1 cellular context compared by ENCODE assay signal in genomic region chr11:130070109-130070828, GRCh38.
TF ChIP-seq lines count a peak whose summit lies in the region.

No MANE protein-coding gene starts in this region.

TF ChIP-seq in endothelial cell of umbilical vein, 7 proteins besides CTCF, POLR2A, EP300 and RAD21:
- TF ChIP-seq GATA2 (IDR thresholded peaks at IDR 0.05; ENCODE audit: insufficient read depth, insufficient read length, low read depth, low read length): no peak
- TF ChIP-seq, protein P1, sequence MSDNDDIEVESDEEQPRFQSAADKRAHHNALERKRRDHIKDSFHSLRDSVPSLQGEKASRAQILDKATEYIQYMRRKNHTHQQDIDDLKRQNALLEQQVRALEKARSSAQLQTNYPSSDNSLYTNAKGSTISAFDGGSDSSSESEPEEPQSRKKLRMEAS (IDR thresholded peaks at IDR 0.05; ENCODE audit: insufficient read depth, insufficient read length): no peak
- no peak for TF ChIP-seq EZH2 (IDR thresholded peaks at IDR 0.05; ENCODE audit: borderline replicate concordance, low read depth, low read length, severe bottlenecking)
- no peak for TF ChIP-seq JUN (IDR thresholded peaks at IDR 0.05; ENCODE audit: borderline replicate concordance, insufficient read depth, insufficient read length, low read depth)
- TF ChIP-seq POLR2AphosphoS5 (IDR thresholded peaks at IDR 0.05; ENCODE audit: insufficient read depth, low read depth, low read length): no peak
- no peak for TF ChIP-seq MYC (IDR thresholded peaks at IDR 0.05; ENCODE audit: low read depth, low read length)
- no peak for TF ChIP-seq FOS (IDR thresholded peaks at IDR 0.05; ENCODE audit: borderline replicate concordance, insufficient read depth, low read length)
